8 cellular contexts compared by ENCODE assay signal in the genomic region with DNA sequence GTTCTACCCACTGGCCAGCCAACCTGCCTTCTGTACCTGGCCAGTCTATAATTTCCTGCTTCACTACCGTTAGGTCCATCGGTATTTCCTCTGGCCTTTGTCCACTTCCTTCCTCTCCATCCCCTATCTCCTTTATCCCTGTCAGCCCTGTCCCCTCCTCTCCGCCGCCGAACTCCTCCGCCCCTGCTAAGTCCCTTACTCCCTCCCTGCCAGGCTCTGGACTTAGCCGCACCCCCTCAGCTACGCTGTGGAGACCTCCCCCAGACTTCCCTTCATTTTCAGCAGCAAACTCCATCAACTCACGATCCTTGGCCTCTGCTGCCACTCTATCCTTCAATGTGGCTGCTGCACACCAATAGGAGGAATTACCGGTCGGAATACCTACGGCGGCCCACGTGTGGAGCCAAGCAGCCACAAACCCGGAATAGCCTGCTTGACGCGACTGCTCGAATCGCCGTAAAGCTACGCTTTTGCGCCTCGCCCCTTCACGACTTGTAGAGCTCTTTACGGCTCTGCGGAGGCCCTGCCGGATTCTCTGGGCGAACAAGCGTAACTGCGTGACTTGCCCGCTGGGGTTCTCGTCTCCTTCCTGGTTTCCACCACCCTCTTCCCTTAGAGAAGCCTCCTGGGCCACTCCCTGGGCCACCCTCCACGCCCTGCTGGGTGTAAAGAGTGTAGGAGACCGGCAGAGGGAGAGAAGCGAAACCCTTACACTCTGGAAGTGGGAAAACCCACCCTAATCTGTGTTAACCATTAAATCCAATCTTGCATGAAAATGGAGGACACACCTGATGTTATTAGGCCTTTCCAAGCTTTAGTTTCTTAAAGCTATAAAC. TPM values are rescaled to one million over a fixed set of nuclear protein-coding genes. Genes with fewer than 3 reads are reported as not detected.
A peak's percentile ranks its signal among the peaks of the same experiment; 100 is the strongest.
DNase-seq lines count a peak whose midpoint lies in the region; ATAC-seq and TF ChIP-seq lines count a peak whose summit lies in the region.

A gene with protein sequence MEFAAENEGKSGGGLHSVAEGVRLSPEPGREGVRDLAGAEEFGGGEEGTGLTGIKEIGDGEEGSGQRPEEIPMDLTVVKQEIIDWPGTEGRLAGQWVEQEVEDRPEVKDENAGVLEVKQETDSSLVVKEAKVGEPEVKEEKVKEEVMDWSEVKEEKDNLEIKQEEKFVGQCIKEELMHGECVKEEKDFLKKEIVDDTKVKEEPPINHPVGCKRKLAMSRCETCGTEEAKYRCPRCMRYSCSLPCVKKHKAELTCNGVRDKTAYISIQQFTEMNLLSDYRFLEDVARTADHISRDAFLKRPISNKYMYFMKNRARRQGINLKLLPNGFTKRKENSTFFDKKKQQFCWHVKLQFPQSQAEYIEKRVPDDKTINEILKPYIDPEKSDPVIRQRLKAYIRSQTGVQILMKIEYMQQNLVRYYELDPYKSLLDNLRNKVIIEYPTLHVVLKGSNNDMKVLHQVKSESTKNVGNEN (minus strand): TSS at position 444 of the 836 bp plus-strand sequence. CDS start 149 bp downstream, at position 295.

- H3K36me3 Mint-ChIP-seq in activated CD4-positive, alpha-beta T cell treated with anti-CD3 and anti-CD28 coated beads, Interleukin-2, amount 10 ng/mL, durations not matched to agents 7 days and 5 days (ENCODE audit: low read depth) = peaks cover 27% of the 10 kb centered on the region

- CTCF ChIA-PET in activated CD4-positive, alpha-beta T cell treated with anti-CD3 and anti-CD28 coated beads, Interleukin-2, amount 10 ng/mL, durations not matched to agents 7 days and 5 days (lab: Charles Lee) = interaction anchor here (0.6 to 2.1 kb wide), 6 partner anchors 9 to 90 kb away, joined by 3 to 6 read pairs (median 3); no protein-coding TSS in a partner anchor

- ATAC-seq in GM19351 (IDR thresholded peaks at IDR 0.05; ENCODE audit: unreplicated experiment) (peak; percentile 79), HG03520 (IDR thresholded peaks at IDR 0.05; ENCODE audit: unreplicated experiment) (peak; percentile 84), left lung (peak; percentile 99)

- H3K9me3 ChIP-seq in left lung = no peaks in the 10 kb centered on the region

- H3K27ac Mint-ChIP-seq in activated CD4-positive, alpha-beta T cell treated with anti-CD3 and anti-CD28 coated beads, Interleukin-2, amount 10 ng/mL, durations not matched to agents 7 days and 5 days = no peak within 1 kb of the TSS

- H3K4me1 Mint-ChIP-seq in activated CD4-positive, alpha-beta T cell treated with anti-CD3 and anti-CD28 coated beads, Interleukin-2, amount 10 ng/mL, durations not matched to agents 7 days and 5 days = peaks cover 21% of the 10 kb centered on the region

- H3K4me3 Mint-ChIP-seq in activated CD4-positive, alpha-beta T cell treated with anti-CD3 and anti-CD28 coated beads, Interleukin-2, amount 10 ng/mL, durations not matched to agents 7 days and 5 days = no peak within 1 kb of the TSS

- peak within 1 kb of the TSS; percentile 71 to 79 for H3K4me3 ChIP-seq in left lung

- DNase-seq in CD1c-positive myeloid dendritic cell (ENCODE audit: extremely low spot score) (peak; percentile 93), NCI-H526 treated with DMSO at 0.1 percent for 48 hours (lab: John Stamatoyannopoulos, UW) (peak; percentile 89), dermis blood vessel endothelial cell (peak; percentile 97), left lung (peak; percentile 92)
- DNase-seq in activated CD4-positive, alpha-beta T cell treated with anti-CD3 and anti-CD28 coated beads, Interleukin-2, amount 10 ng/mL, durations not matched to agents 7 days and 5 days = peak; percentile 92
- DNase-seq in stimulated activated CD4-positive, alpha-beta T cell treated with anti-CD3 and anti-CD28 coated beads, Interleukin-2, amount 100 ng/mL, for 4 hours (ENCODE audit: low read depth) = peak; percentile 82

- H3K27me3 Mint-ChIP-seq in activated CD4-positive, alpha-beta T cell treated with anti-CD3 and anti-CD28 coated beads, Interleukin-2, amount 10 ng/mL, durations not matched to agents 7 days and 5 days = no peaks in the 10 kb centered on the region

- peaks cover 0 to 23% of the 10 kb centered on the region in 2 donors for H3K36me3 ChIP-seq in left lung

- intact Hi-C loops in left lung (cut with DNase I) = no loop called here

- peak; percentile 26 to 59 for TF ChIP-seq CTCF in left lung (IDR thresholded peaks at IDR 0.05)

- H3K27ac ChIP-seq in left lung = peak within 1 kb of the TSS; percentile 82 to 88

- no peaks in the 10 kb centered on the region for H3K9me3 Mint-ChIP-seq in activated CD4-positive, alpha-beta T cell treated with anti-CD3 and anti-CD28 coated beads, Interleukin-2, amount 10 ng/mL, durations not matched to agents 7 days and 5 days

- POLR2A ChIA-PET in activated CD4-positive, alpha-beta T cell treated with anti-CD3 and anti-CD28 coated beads, Interleukin-2, amount 10 ng/mL, durations not matched to agents 7 days and 5 days (lab: Charles Lee) = interaction anchor here (0.6 kb wide), 1 partner anchor 1133 kb away, joined by 3 read pairs; no protein-coding TSS in a partner anchor

- no peaks in the 10 kb centered on the region for H3K27me3 ChIP-seq in left lung

- peaks cover 9 to 19% of the 10 kb centered on the region in 2 donors for H3K4me1 ChIP-seq in left lung

RNA-seq across cellular contexts. Expression of the gene that starts here (rescaled TPM):
- total RNA-seq in activated CD4-positive, alpha-beta T cell treated with anti-CD3 and anti-CD28 coated beads, Interleukin-2, amount 10 ng/mL, durations not matched to agents 7 days and 5 days = 10 to 100 TPM; 16.9 to 20.3 TPM
- total RNA-seq in dermis blood vessel endothelial cell (12.3 and 14.7 TPM in 2 replicates), left lung (10 to 100 TPM; 12.2 to 12.6 TPM)

Comparison
In these comparisons a context has a peak if more than half of its experiments do, and no peak if none do; other contexts are left out.
1. Peak in every context shown above with its lines: DNase-seq, ATAC-seq, H3K4me3 ChIP-seq and H3K27ac ChIP-seq.